ENCODE assay signal across 21 cellular contexts in genomic region chr7:143398616-143399015, GRCh38. TPM values are rescaled to one million over a fixed set of nuclear protein-coding genes. Genes with fewer than 3 reads are reported as not detected.
DNase-seq lines count a peak whose midpoint lies in the region; ATAC-seq, FAIRE-seq and TF ChIP-seq lines count a peak whose summit lies in the region.
"Had no signal": no experiment of that assay in that cellular context is flagged by ENCODE, and none has a peak within 500 bp of the region (broad histone marks: within the 10 kb centered on the region; RNA-seq: fewer than 3 reads in every experiment).

No MANE protein-coding gene starts in this region.

- H3K4me1 ChIP-seq in K562 (replicated peaks in 1 of 2; ENCODE audit: control insufficient read depth in 2 of 2, insufficient read depth in 2 of 2, low read length in 2 of 2) = peaks cover 0 to 12% of the 10 kb centered on the region in 2 experiments; a peak in 2 of 5 replicates

- H3K36me3 ChIP-seq in H7 (replicated peaks; ENCODE audit: control insufficient read depth, insufficient read depth, low read length) (peaks cover 67% of the 10 kb centered on the region), K562 (ENCODE audit: control insufficient read depth, insufficient read depth, low read length) (no peaks in the 10 kb centered on the region)

- H3K9ac ChIP-seq in K562 (ENCODE audit: insufficient read depth in 1 of 2, low read depth in 2 of 2, low read length in 2 of 2) = no peak overlapping the region
- H3K9ac ChIP-seq: GM23248 had no signal

- H2AFZ ChIP-seq in K562 (ENCODE audit: low read depth, low read length) = no peak overlapping the region
- H2AFZ ChIP-seq: GM23248 had no signal

- no peak overlapping the region for H3K4me3 ChIP-seq in H7 (ENCODE audit: insufficient read depth, low read depth, low read length)
- no peak overlapping the region for H3K4me3 ChIP-seq in K562
- H3K4me3 ChIP-seq: GM23248 had no signal

- 4% methylated on average over 14 of the region's 14 CpGs for WGBS in K562 (ENCODE audit: insufficient coverage, low coverage, missing lambda C conversion rate)

- no peaks in the 10 kb centered on the region for H3K79me2 ChIP-seq in K562 (ENCODE audit: control insufficient read depth, insufficient read depth, low read length)

- TF ChIP-seq POLR2A in K562 (conservative IDR thresholded peaks at IDR 0.05) = no peak

- POLR2A ChIA-PET in K562 (lab: Yijun Ruan, JAX) = interaction anchor here (0.9 kb wide), 1 partner anchor 8 kb away, joined by 3 read pairs; no protein-coding TSS in a partner anchor

- peak; percentile 49 for DNase-seq in H7
- DNase-seq in K562 (ENCODE audit: extremely low read depth in 1 of 4, low spot score in 3 of 4) = no peak
- DNase-seq in posterior vena cava (ENCODE audit: low spot score) = peak; percentile 74
- DNase-seq in NCI-H1417 (lab: John Stamatoyannopoulos, UW) = no peak
- no peak for DNase-seq in NCI-H1930 (lab: John Stamatoyannopoulos, UW)
- DNase-seq in NOMO-1 treated with DMSO at 0.1 percent for 48 hours (lab: John Stamatoyannopoulos, UW; ENCODE audit: unreplicated experiment) = no peak
- DNase-seq: C1 segment of cervical spinal cord; Caco-2; CD4-positive, CD25-positive, alpha-beta regulatory T cell; CD8-positive, alpha-beta T cell; DMS153; DND-41; GM23248; H9 had no signal

- peaks cover under 1% of the 10 kb centered on the region for H3K9me1 ChIP-seq in K562 (ENCODE audit: control insufficient read depth, insufficient read depth, low read length)

- H3K27me3 ChIP-seq in H7 (ENCODE audit: control insufficient read depth, insufficient read depth, low read length) (no peaks in the 10 kb centered on the region), K562 (ENCODE audit: control insufficient read depth in 2 of 2, insufficient read depth in 2 of 2, low read length in 2 of 2) (peaks cover 54 to 90% of the 10 kb centered on the region in 2 experiments)

- peaks cover 13% of the 10 kb centered on the region for H4K20me1 ChIP-seq in K562 (replicated peaks; ENCODE audit: control insufficient read depth, insufficient read depth, low read length)

- no peaks in the 10 kb centered on the region for H3K9me3 ChIP-seq in K562 (replicated peaks; ENCODE audit: control insufficient read depth, insufficient read depth, low read depth, low read length)
- H3K9me3 ChIP-seq: Caco-2 had no signal

- in situ Hi-C loops in K562 (cut with MboI) = no loop called here

- no peak overlapping the region for H3K27ac ChIP-seq in K562 (ENCODE audit: extremely low read depth, low read depth, low read length)
- H3K27ac ChIP-seq: GM23248 had no signal

- TF ChIP-seq CTCF in K562 (IDR thresholded peaks at IDR 0.05 in 2 of 3, conservative IDR thresholded peaks at IDR 0.05 in 1 of 3; ENCODE audit: insufficient read depth in 2 of 3, low read depth in 1 of 3, low read length in 3 of 3) = no peak

- BruUV-seq in K562 (replicated peaks; lab: Mats Ljungman, UMichigan) = no TSS peak

- no peak for FAIRE-seq in K562 (lab: Jason Lieb, UNC)
- FAIRE-seq: G401.6, GM12892, H1 had no signal

- no peak for TF ChIP-seq RAD21 in K562 (CRISPR knock-in tag; conservative IDR thresholded peaks at IDR 0.05 in 1 of 2, IDR thresholded peaks at IDR 0.05 in 1 of 2)

- ATAC-seq in K562 = no peak
- ATAC-seq: CD8-positive, alpha-beta T cell; HCT116 had no signal

- no peak overlapping the region for H3K4me2 ChIP-seq in K562 (ENCODE audit: insufficient read depth, low read length)

- CTCF ChIA-PET in K562 (lab: Yijun Ruan, JAX; ENCODE audit: low intra/inter-chr PET ratio) = no interaction called here

- intact Hi-C loops in K562 (cut with micrococcal nuclease) = no loop called here
- intact Hi-C loops in posterior vena cava (cut with DNase I) = no loop called here

- TF ChIP-seq EP300 in K562 (IDR thresholded peaks at IDR 0.05; ENCODE audit: low read length) = no peak

RNA-seq across cellular contexts. Expression of gene EPHA1, which starts 10.0 kb away (rescaled TPM):
- 176 and 189 TPM in 2 replicates for total RNA-seq in H7 (2014; rRNA removed; shearing (Covaris generic))
- 0.37 TPM in 1 of 2 replicates, not detected in the other for total RNA-seq in K562 (2011; cell fraction: chromatin; rRNA removed; ENCODE audit: low replicate concordance)
- total RNA-seq in K562 (2011; cell fraction: nucleolus; rRNA removed) = 0.26 and 0.67 TPM in 2 replicates
- 0.37 TPM in 1 of 2 replicates, not detected in the other for total RNA-seq in K562 (2011; cell fraction: nucleoplasm; rRNA removed)
- not detected in 2 replicates for total RNA-seq in K562 (2014; rRNA removed)
- not detected in 2 replicates for total RNA-seq in K562 (2014; rRNA removed; fragmentation: Illumina TruSeq; extraction: Trizol)
- not detected in 2 replicates for total RNA-seq in K562 (2015; rRNA removed; fragmentation: Illumina TruSeq; extraction: Trizol)
- 0.22 and 0.25 TPM in 2 replicates for total RNA-seq in K562 (2021)
- polyA plus RNA-seq in K562 (2011; rRNA removed) = 0.07 and 0.32 TPM in 2 replicates
- polyA plus RNA-seq in K562 (2011; cell fraction: cytosol; rRNA removed) = 0.03 and 0.39 TPM in 2 replicates
- polyA plus RNA-seq in K562 (2011; cell fraction: nucleus; rRNA removed) = 0.25 and 1.1 TPM in 2 replicates
- polyA plus RNA-seq in K562 (2012) = 2.7 and 3.5 TPM in 2 replicates
- not detected in 2 replicates for polyA plus RNA-seq in K562 (2014; fragmentation: Illumina TruSeq; extraction: Trizol)
- not detected for polyA plus RNA-seq in K562 (2014; fragmentation: Nextera tagmentation; extraction: Ambion mirVana)
- polyA plus RNA-seq in K562 (2014; rRNA removed) = 0.05 and 0.57 TPM in 2 replicates
- polyA minus RNA-seq in K562 (2011; rRNA and poly(A)+ RNA removed) = 0.14 TPM in 1 of 2 replicates, not detected in the other
- not detected in 2 replicates for polyA minus RNA-seq in K562 (2011; cell fraction: cytosol; rRNA and poly(A)+ RNA removed)
- polyA minus RNA-seq in K562 (2011; cell fraction: nucleus; rRNA and poly(A)+ RNA removed) = 0.54 TPM in 1 of 2 replicates, not detected in the other
- under 1 TPM in 1 of 2 donors, not detected in 1; 0.24 TPM for total RNA-seq in posterior vena cava
- total RNA-seq: GM23248 had no signal

RNA-seq across cellular contexts. Expression of gene ZYX, which starts 17.5 kb away (rescaled TPM):
- total RNA-seq in H7 (2014; rRNA removed; shearing (Covaris generic)) = 84.6 and 97.1 TPM in 2 replicates
- total RNA-seq in K562 (2011; cell fraction: chromatin; rRNA removed; ENCODE audit: low replicate concordance) = 38.7 and 99.5 TPM in 2 replicates
- 54.7 and 66.9 TPM in 2 replicates for total RNA-seq in K562 (2011; cell fraction: nucleolus; rRNA removed)
- 41.5 and 64.4 TPM in 2 replicates for total RNA-seq in K562 (2011; cell fraction: nucleoplasm; rRNA removed)
- total RNA-seq in K562 (2014; rRNA removed) (26.9 and 37.8 TPM in 2 replicates), K562 (2014; rRNA removed; fragmentation: Illumina TruSeq; extraction: Trizol) (9.2 and 11.5 TPM in 2 replicates), K562 (2015; rRNA removed; fragmentation: Illumina TruSeq; extraction: Trizol) (15.7 and 17.3 TPM in 2 replicates), K562 (2021) (114 and 130 TPM in 2 replicates), posterior vena cava (100 to 1,000 TPM; 388 to 407 TPM)
- polyA plus RNA-seq in K562 (2011; rRNA removed) (9.0 and 18.5 TPM in 2 replicates), K562 (2014; fragmentation: Illumina TruSeq; extraction: Trizol) (81.7 and 116 TPM in 2 replicates), K562 (2014; fragmentation: Nextera tagmentation; extraction: Ambion mirVana) (1 to 10 TPM; 1.8 to 3.1 TPM), K562 (2014; rRNA removed) (30.0 and 35.0 TPM in 2 replicates)
- 15.7 and 26.2 TPM in 2 replicates for polyA plus RNA-seq in K562 (2011; cell fraction: cytosol; rRNA removed)
- 53.7 and 98.4 TPM in 2 replicates for polyA plus RNA-seq in K562 (2011; cell fraction: nucleus; rRNA removed)
- polyA plus RNA-seq in K562 (2012) = 141 and 252 TPM in 2 replicates
- polyA minus RNA-seq in K562 (2011; rRNA and poly(A)+ RNA removed) = 8.3 and 9.5 TPM in 2 replicates
- polyA minus RNA-seq in K562 (2011; cell fraction: cytosol; rRNA and poly(A)+ RNA removed) = 57.5 and 83.9 TPM in 2 replicates
- polyA minus RNA-seq in K562 (2011; cell fraction: nucleus; rRNA and poly(A)+ RNA removed) = 35.4 and 38.0 TPM in 2 replicates

RNA-seq across cellular contexts. Expression of gene FAM131B, which starts 36.1 kb away (rescaled TPM):
- 11.9 and 16.9 TPM in 2 replicates for total RNA-seq in H7 (2014; rRNA removed; shearing (Covaris generic))
- 0.07 TPM in 1 of 2 replicates, not detected in the other for total RNA-seq in K562 (2011; cell fraction: chromatin; rRNA removed; ENCODE audit: low replicate concordance)
- not detected in 2 replicates for total RNA-seq in K562 (2011; cell fraction: nucleolus; rRNA removed)
- not detected in 2 replicates for total RNA-seq in K562 (2011; cell fraction: nucleoplasm; rRNA removed)
- total RNA-seq in K562 (2014; rRNA removed) (not detected in 2 replicates), K562 (2014; rRNA removed; fragmentation: Illumina TruSeq; extraction: Trizol) (not detected in 2 replicates), K562 (2015; rRNA removed; fragmentation: Illumina TruSeq; extraction: Trizol) (not detected in 2 replicates), K562 (2021) (0.04 TPM in 2 replicates), posterior vena cava (1 to 10 TPM; 1.1 to 1.5 TPM)
- polyA plus RNA-seq in K562 (2011; rRNA removed) (0.03 and 0.11 TPM in 2 replicates), K562 (2014; fragmentation: Illumina TruSeq; extraction: Trizol) (not detected in 2 replicates), K562 (2014; fragmentation: Nextera tagmentation; extraction: Ambion mirVana) (not detected), K562 (2014; rRNA removed) (not detected in 2 replicates)
- polyA plus RNA-seq in K562 (2011; cell fraction: cytosol; rRNA removed) = not detected in 2 replicates
- polyA plus RNA-seq in K562 (2011; cell fraction: nucleus; rRNA removed) = 0.09 TPM in 1 of 2 replicates, not detected in the other
- polyA plus RNA-seq in K562 (2012) = 0.03 TPM in 2 replicates
- not detected in 2 replicates for polyA minus RNA-seq in K562 (2011; rRNA and poly(A)+ RNA removed)
- 0.29 TPM in 1 of 2 replicates, not detected in the other for polyA minus RNA-seq in K562 (2011; cell fraction: cytosol; rRNA and poly(A)+ RNA removed)
- 0.33 TPM in 1 of 2 replicates, not detected in the other for polyA minus RNA-seq in K562 (2011; cell fraction: nucleus; rRNA and poly(A)+ RNA removed)

RNA-seq across cellular contexts. Expression of gene TAS2R60, which starts 44.6 kb away (rescaled TPM):
- total RNA-seq in H7 (2014; rRNA removed; shearing (Covaris generic)) = not detected in 2 replicates
- total RNA-seq in K562 (2011; cell fraction: chromatin; rRNA removed; ENCODE audit: low replicate concordance) = 1.6 and 5.5 TPM in 2 replicates
- total RNA-seq in K562 (2011; cell fraction: nucleolus; rRNA removed) = 1.0 and 1.1 TPM in 2 replicates
- total RNA-seq in K562 (2011; cell fraction: nucleoplasm; rRNA removed) = 0.88 and 3.2 TPM in 2 replicates
- total RNA-seq in K562 (2014; rRNA removed) = not detected in 2 replicates
- total RNA-seq in K562 (2014; rRNA removed; fragmentation: Illumina TruSeq; extraction: Trizol) = not detected in 2 replicates
- total RNA-seq in K562 (2015; rRNA removed; fragmentation: Illumina TruSeq; extraction: Trizol) = not detected in 2 replicates
- total RNA-seq in K562 (2021) = not detected in 2 replicates
- 0.08 TPM in 2 replicates for polyA plus RNA-seq in K562 (2011; rRNA removed)
- not detected in 2 replicates for polyA plus RNA-seq in K562 (2011; cell fraction: cytosol; rRNA removed)
- polyA plus RNA-seq in K562 (2011; cell fraction: nucleus; rRNA removed) = 0.33 and 0.53 TPM in 2 replicates
- 0.08 and 0.14 TPM in 2 replicates for polyA plus RNA-seq in K562 (2012)
- polyA plus RNA-seq in K562 (2014; fragmentation: Illumina TruSeq; extraction: Trizol) = not detected in 2 replicates
- not detected for polyA plus RNA-seq in K562 (2014; fragmentation: Nextera tagmentation; extraction: Ambion mirVana)
- polyA plus RNA-seq in K562 (2014; rRNA removed) = 0.28 TPM in 1 of 2 replicates, not detected in the other
- polyA minus RNA-seq in K562 (2011; rRNA and poly(A)+ RNA removed) = 0.27 and 0.46 TPM in 2 replicates
- not detected in 2 replicates for polyA minus RNA-seq in K562 (2011; cell fraction: cytosol; rRNA and poly(A)+ RNA removed)
- 0.54 and 0.67 TPM in 2 replicates for polyA minus RNA-seq in K562 (2011; cell fraction: nucleus; rRNA and poly(A)+ RNA removed)
- total RNA-seq in posterior vena cava = under 1 TPM; 0.42 to 0.57 TPM
- total RNA-seq: A172; A673; Caco-2; CD8-positive, alpha-beta T cell; GM23248; H9 had no signal
- polyA plus RNA-seq: BJ, GM23248 had no signal

Comparison
In these comparisons a context has a peak if more than half of its experiments do, and no peak if none do; other contexts are left out.
1. DNase-seq: peak in H7 (single experiment) and posterior vena cava (single experiment); none in K562 (0 of 4), NCI-H1417 (0 of 3), NCI-H1930 (0 of 2) and NOMO-1 treated with DMSO at 0.1 percent for 48 hours (single experiment).
2. RNA of gene EPHA1, which starts 10.0 kb away (total RNA-seq): 176 to 189 TPM in H7; 0.24 TPM in posterior vena cava and 0.22 to 0.67 TPM in K562; every median in the first group is over 100 times any median in the second.